In the genomic region with DNA sequence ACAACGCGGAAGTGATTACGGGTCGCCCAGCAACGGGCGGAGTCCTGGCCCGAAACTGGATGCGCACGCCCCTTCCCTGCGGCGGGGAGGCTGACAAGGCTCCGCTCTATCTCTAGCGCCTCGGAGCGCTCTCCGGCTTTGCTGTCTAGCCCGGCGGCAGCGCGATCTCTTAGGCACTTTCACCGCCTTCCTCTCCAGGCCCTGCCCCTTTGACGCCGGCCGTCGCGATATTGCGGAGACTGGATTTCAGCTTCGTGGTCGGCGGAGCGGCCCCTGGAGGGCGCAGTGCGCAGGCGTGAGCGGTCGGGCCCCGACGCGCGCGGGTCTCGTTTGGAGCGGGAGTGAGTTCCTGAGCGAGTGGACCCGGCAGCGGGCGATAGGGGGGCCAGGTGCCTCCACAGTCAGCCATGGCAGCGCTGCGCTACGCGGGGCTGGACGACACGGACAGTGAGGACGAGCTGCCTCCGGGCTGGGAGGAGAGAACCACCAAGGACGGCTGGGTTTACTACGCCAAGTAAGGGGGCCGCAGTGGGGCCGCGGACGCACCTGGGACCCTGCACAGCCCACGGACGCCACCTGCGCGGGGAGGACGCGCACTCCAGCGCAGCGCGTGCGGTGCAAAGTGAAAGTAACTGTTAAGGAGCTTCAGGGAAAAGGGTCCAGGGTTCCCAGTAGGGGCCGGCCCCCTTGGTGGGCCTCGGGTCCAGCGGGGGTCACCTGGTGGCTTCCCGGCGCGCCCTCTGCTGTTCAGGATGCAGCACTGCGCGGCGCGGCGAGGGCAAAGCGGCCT, we compare ENCODE assay signal across 8 cellular contexts. TPM values are rescaled to one million over a fixed set of nuclear protein-coding genes. Genes with fewer than 3 reads are reported as not detected.
DNase-seq lines count a peak whose midpoint lies in the region; ATAC-seq and TF ChIP-seq lines count a peak whose summit lies in the region.

A gene (plus strand): TSS at position 283 of the 790 bp plus-strand sequence.

- peak within 1 kb of the TSS; percentile 92 for H3K4me3 Mint-ChIP-seq in activated B cell treated with CpG ODN at 0.5 μM for 24 hours

- CTCF ChIA-PET in activated B cell treated with CpG ODN at 0.5 μM for 24 hours (lab: Charles Lee) = interaction anchor here (0.7 to 1.6 kb wide), 5 partner anchors 9 to 425 kb away, joined by 3 to 6 read pairs (median 3); no protein-coding TSS in a partner anchor

- peaks cover 3% of the 10 kb centered on the region for H3K36me3 Mint-ChIP-seq in activated B cell treated with CpG ODN at 0.5 μM for 24 hours (ENCODE audit: low read depth)

- peaks cover 15% of the 10 kb centered on the region for H3K4me1 Mint-ChIP-seq in activated B cell treated with CpG ODN at 0.5 μM for 24 hours

- intact Hi-C loops in activated B cell treated with CpG ODN at 0.5 μM for 24 hours (cut with micrococcal nuclease) = loop anchor here (1.0 to 10.0 kb wide), 6 partner anchors 377 to 1671 kb away; a partner anchor contains a TSS

- peaks cover 3% of the 10 kb centered on the region for H3K27me3 Mint-ChIP-seq in activated B cell treated with CpG ODN at 0.5 μM for 24 hours

- peaks cover 1% of the 10 kb centered on the region for H3K9me3 Mint-ChIP-seq in activated B cell treated with CpG ODN at 0.5 μM for 24 hours

- POLR2A ChIA-PET in activated B cell treated with CpG ODN at 0.5 μM for 24 hours (lab: Charles Lee) = interaction anchor here (0.5 to 1.5 kb wide), 3 partner anchors 39 to 377 kb away, joined by 3 to 6 read pairs (median 4); a partner anchor contains a TSS

- peak; percentile 97 for ATAC-seq in GM18909 (IDR thresholded peaks at IDR 0.05; ENCODE audit: poor library complexity, unreplicated experiment)
- ATAC-seq in HG03175 (IDR thresholded peaks at IDR 0.05; ENCODE audit: unreplicated experiment) = peak; percentile 96
- ATAC-seq in activated B cell treated with CpG ODN at 0.5 μM for 24 hours (ENCODE audit: low read depth) = peak; percentile 94

- peak within 1 kb of the TSS; percentile 88 for H3K4me3 ChIP-seq in AG09309 (ENCODE audit: control insufficient read depth, low read depth, low read length)

- DNase-seq in AG09309 (ENCODE audit: low read depth) (peak; percentile 91), NCI-H2227 treated with DMSO at 0.1 percent for 48 hours (lab: John Stamatoyannopoulos, UW) (peak; percentile 91), activated B cell treated with CpG ODN at 0.5 μM for 24 hours (peak; percentile 93), inferior parietal cortex (ENCODE audit: extremely low spot score) (peak; percentile 96)
- DNase-seq in central memory CD4-positive, alpha-beta T cell = peak; percentile 98
- DNase-seq in stimulated activated CD4-positive, alpha-beta T cell treated with anti-CD3 and anti-CD28 coated beads, Interleukin-12 subunit alpha, Interleukin-12 subunit beta, amount 100 ng/mL, for 24 hours (ENCODE audit: low read depth in 2 of 2) = peak; percentile 88 to 93

- H3K27ac Mint-ChIP-seq in activated B cell treated with CpG ODN at 0.5 μM for 24 hours = peak within 1 kb of the TSS; percentile 92

- TF ChIP-seq CTCF in AG09309 (IDR thresholded peaks at IDR 0.05; ENCODE audit: control insufficient read depth, insufficient read depth, low read depth, low read length, missing control alignments) (peak; percentile 86), activated B cell treated with CpG ODN at 0.5 μM for 24 hours (IDR thresholded peaks at IDR 0.05) (peak; percentile 23)

RNA-seq across cellular contexts. Expression of the gene that starts here (rescaled TPM):
- 15.6 and 22.6 TPM in 2 replicates for total RNA-seq in activated B cell treated with CpG ODN at 0.5 μM for 24 hours

Comparison
In these comparisons a context has a peak if more than half of its experiments do, and no peak if none do; other contexts are left out.
1. Peak in every context shown above with its lines: DNase-seq, ATAC-seq and H3K4me3 ChIP-seq.